24 cellular contexts compared by ENCODE assay signal in genomic region chr6:56348578-56348977, GRCh38.
DNase-seq lines count a peak whose midpoint lies in the region; FAIRE-seq and TF ChIP-seq lines count a peak whose summit lies in the region.
"Had no signal": no experiment of that assay in that cellular context is flagged by ENCODE, and none has a peak within 500 bp of the region (broad histone marks: within the 10 kb centered on the region; RNA-seq: fewer than 3 reads in every experiment).

No MANE protein-coding gene starts in this region.

- H3K4me3 ChIP-seq in astrocyte (ENCODE audit: insufficient read depth, low read depth, low read length), result no peak overlapping the region
- no peak overlapping the region for H3K4me3 ChIP-seq in trophoblast cell (ENCODE audit: low read depth, low read length)
- H3K4me3 ChIP-seq: coronary artery, HAP-1, heart left ventricle, right atrium auricular region, upper lobe of right lung had no signal

- no peaks in the 10 kb centered on the region for H3K79me1 ChIP-seq in trophoblast cell (ENCODE audit: low read length)

- H4K91ac ChIP-seq in trophoblast cell (ENCODE audit: low read depth, low read length), result no peak overlapping the region

- H3K4me3 Mint-ChIP-seq in astrocyte (ENCODE audit: unreplicated experiment), result no peak overlapping the region
- H3K4me3 Mint-ChIP-seq: activated CD4-positive, alpha-beta T cell treated with anti-CD3 and anti-CD28 coated beads for 36 hours; activated naive CD8-positive, alpha-beta T cell treated with anti-CD3 and anti-CD28 coated beads for 36 hours had no signal

- FAIRE-seq in astrocyte (lab: Jason Lieb, UNC), result peak; percentile 9

- no peaks in the 10 kb centered on the region for H3K27me3 Mint-ChIP-seq in astrocyte (ENCODE audit: low read depth, unreplicated experiment)

- H3K4me1 Mint-ChIP-seq in astrocyte (ENCODE audit: low read depth, unreplicated experiment), result peaks cover 20% of the 10 kb centered on the region
- H3K4me1 Mint-ChIP-seq: activated CD4-positive, alpha-beta T cell treated with anti-CD3 and anti-CD28 coated beads for 36 hours; activated naive CD8-positive, alpha-beta T cell treated with anti-CD3 and anti-CD28 coated beads for 36 hours had no signal

- H3K27me3 ChIP-seq in astrocyte (ENCODE audit: insufficient read depth, low read length), result no peaks in the 10 kb centered on the region
- no peaks in the 10 kb centered on the region for H3K27me3 ChIP-seq in trophoblast cell (ENCODE audit: insufficient read depth, low read length)
- H3K27me3 ChIP-seq: heart left ventricle, right atrium auricular region, upper lobe of right lung had no signal

- H3K9me3 Mint-ChIP-seq in astrocyte (ENCODE audit: unreplicated experiment), result peaks cover 9% of the 10 kb centered on the region

- H3K4me1 ChIP-seq in astrocyte (ENCODE audit: insufficient read depth, low read length), result peaks cover 31% of the 10 kb centered on the region
- no peaks in the 10 kb centered on the region for H3K4me1 ChIP-seq in trophoblast cell (ENCODE audit: control insufficient read depth in 1 of 2, insufficient read depth in 2 of 2, low read length in 2 of 2)
- H3K4me1 ChIP-seq: HAP-1, heart left ventricle, right atrium auricular region, upper lobe of right lung had no signal

- H2AK5ac ChIP-seq in trophoblast cell (ENCODE audit: low read length), result no peak overlapping the region

- H3K36me3 Mint-ChIP-seq in astrocyte (ENCODE audit: low read depth, unreplicated experiment), result no peaks in the 10 kb centered on the region
- H3K36me3 Mint-ChIP-seq: activated naive CD8-positive, alpha-beta T cell treated with anti-CD3 and anti-CD28 coated beads for 36 hours had no signal

- H3K9me3 ChIP-seq in astrocyte (ENCODE audit: insufficient read depth, low read depth, low read length) (peaks cover 6% of the 10 kb centered on the region), trophoblast cell (ENCODE audit: insufficient read depth, low read depth, low read length) (peaks cover 2% of the 10 kb centered on the region)
- H3K9me3 ChIP-seq: HAP-1, upper lobe of right lung had no signal

- H3K27ac ChIP-seq in astrocyte (ENCODE audit: low read depth, low read length), result no peak overlapping the region
- no peak overlapping the region for H3K27ac ChIP-seq in trophoblast cell (ENCODE audit: low read depth, low read length)
- H3K27ac ChIP-seq: C4-2B, coronary artery, heart left ventricle, right atrium auricular region, upper lobe of right lung had no signal

- no peak overlapping the region for H2BK5ac ChIP-seq in trophoblast cell (ENCODE audit: low read depth, low read length, poor library complexity)

- H3K36me3 ChIP-seq in astrocyte (ENCODE audit: insufficient read depth, low read length), result no peaks in the 10 kb centered on the region
- peaks cover 0 to 3% of the 10 kb centered on the region in 2 experiments for H3K36me3 ChIP-seq in trophoblast cell (ENCODE audit: control insufficient read depth in 1 of 2, insufficient read depth in 2 of 2, low read length in 2 of 2)
- H3K36me3 ChIP-seq: HAP-1, heart left ventricle, right atrium auricular region, upper lobe of right lung had no signal

- no peak for TF ChIP-seq CTCF in astrocyte (IDR thresholded peaks at IDR 0.05; ENCODE audit: insufficient read depth, low read depth, low read length)

- no peak overlapping the region for H3K4ac ChIP-seq in trophoblast cell (ENCODE audit: low read depth, low read length)

- WGBS in trophoblast cell (ENCODE audit: extremely low coverage, insufficient coverage, insufficient read length), result no CpG with 5 or more reads among the region's 1 CpG

- no peak overlapping the region for H3K9ac ChIP-seq in astrocyte (ENCODE audit: low read length)
- H3K9ac ChIP-seq in trophoblast cell (ENCODE audit: low read length), result no peak overlapping the region

- no peaks in the 10 kb centered on the region for H4K20me1 ChIP-seq in astrocyte (ENCODE audit: insufficient read depth, low read length)

- no peak overlapping the region for H4K8ac ChIP-seq in trophoblast cell (ENCODE audit: low read depth, low read length)

- H2BK12ac ChIP-seq in trophoblast cell (ENCODE audit: low read length), result no peak overlapping the region

- no peak overlapping the region for H3K14ac ChIP-seq in trophoblast cell (ENCODE audit: low read length)

- no peak overlapping the region for H3K18ac ChIP-seq in trophoblast cell (ENCODE audit: low read length)

- no peak overlapping the region for H3K27ac Mint-ChIP-seq in astrocyte (ENCODE audit: unreplicated experiment)
- H3K27ac Mint-ChIP-seq: activated CD4-positive, alpha-beta T cell treated with anti-CD3 and anti-CD28 coated beads for 36 hours; activated naive CD8-positive, alpha-beta T cell treated with anti-CD3 and anti-CD28 coated beads for 36 hours had no signal

- no peak overlapping the region for H3K23ac ChIP-seq in trophoblast cell (ENCODE audit: low read length)

- no peak overlapping the region for H2BK120ac ChIP-seq in trophoblast cell (ENCODE audit: insufficient read depth, low read length, poor library complexity)

- no peak overlapping the region for H4K12ac ChIP-seq in trophoblast cell (ENCODE audit: low read depth, low read length)

- H2AFZ ChIP-seq in astrocyte (ENCODE audit: low read depth, low read length) (peak overlapping the region; percentile 24), trophoblast cell (ENCODE audit: insufficient read depth, low read length, poor library complexity) (peak overlapping the region; percentile 45)

- no peaks in the 10 kb centered on the region for H3K79me2 ChIP-seq in astrocyte (ENCODE audit: insufficient read depth, low read length)
- H3K79me2 ChIP-seq in trophoblast cell (ENCODE audit: control insufficient read depth, insufficient read depth, low read length, poor library complexity), result no peaks in the 10 kb centered on the region

- DNase-seq in EL (peak; percentile 30), M059J (ENCODE audit: low read depth) (peak; percentile 32), astrocyte (ENCODE audit: low read depth) (no peak), trophoblast cell (no peak), H4 (ENCODE audit: low spot score) (no peak), DMS153 treated with DMSO at 0.1 percent for 48 hours (lab: John Stamatoyannopoulos, UW; ENCODE audit: unreplicated experiment) (no peak), A172 (ENCODE audit: low spot score) (no peak)
- DNase-seq: activated CD4-positive, alpha-beta T cell treated with anti-CD3 and anti-CD28 coated beads for 36 hours; activated CD8-positive, alpha-beta memory T cell treated with anti-CD3 and anti-CD28 coated beads for 24 hours; activated effector memory CD4-positive, alpha-beta T cell treated with anti-CD3 and anti-CD28 coated beads, Interleukin-2, amount 50 U/mL, for 16 hours; activated naive CD8-positive, alpha-beta T cell treated with anti-CD3 and anti-CD28 coated beads for 36 hours; activated T-cell treated with anti-CD3 and anti-CD28 coated beads, Interleukin-2, amount 50 U/mL, for 1 hour; aorta; effector memory CD4-positive, alpha-beta T cell; heart left ventricle; KG1; NCI-H1436; NCI-H526 treated with DMSO at 0.1 percent for 48 hours; stimulated activated CD4-positive, alpha-beta T cell treated with anti-CD3 and anti-CD28 coated beads, Interleukin-2, amount 100 ng/mL, for 48 hours; upper lobe of right lung had no signal

- peak overlapping the region; percentile 35 for H3K4me2 ChIP-seq in astrocyte (ENCODE audit: low read length)
- no peak overlapping the region for H3K4me2 ChIP-seq in trophoblast cell (ENCODE audit: low read length)

Comparison
In these comparisons a context has a peak if more than half of its experiments do, and no peak if none do; other contexts are left out.
1. DNase-seq: peak in EL (single experiment) and M059J (single experiment); none in astrocyte (single experiment), trophoblast cell (0 of 2), H4 (single experiment), DMS153 treated with DMSO at 0.1 percent for 48 hours (single experiment) and A172 (single experiment).